ENCODE assay signal across 8 cellular contexts in genomic region chr12:53223391-53224267, GRCh38. TPM values are rescaled to one million over a fixed set of nuclear protein-coding genes. Genes with fewer than 3 reads are reported as not detected.
DNase-seq lines count a peak whose midpoint lies in the region; ATAC-seq and TF ChIP-seq lines count a peak whose summit lies in the region.

No MANE protein-coding gene starts in this region.

- DNase-seq in AG08396 (ENCODE audit: low spot score) (peak; percentile 55), Panc1 (ENCODE audit: low read depth, low spot score) (no peak), dedifferentiated amniotic fluid mesenchymal stem cell (ENCODE audit: extremely low spot score) (peak; percentile 52), COLO668 (lab: John Stamatoyannopoulos, UW; ENCODE audit: unreplicated experiment) (no peak)

- peak overlapping the region; percentile 88 for H3K27ac ChIP-seq in Panc1 (ENCODE audit: low read length)
- H3K27ac ChIP-seq in muscle layer of colon (ENCODE audit: low read depth, low read length), result peak overlapping the region; percentile 100

- H3K4me3 ChIP-seq in Panc1 (ENCODE audit: low read depth in 2 of 2, low read length in 2 of 2) (no peak overlapping the region), muscle layer of colon (ENCODE audit: low read depth in 1 of 2, low read length in 2 of 2) (peak overlapping the region in 1 of 2 donors; percentile 16)

- intact Hi-C loops in Panc1 (cut with micrococcal nuclease; ENCODE audit: unreplicated experiment), result no loop called here

- POLR2A ChIA-PET in Panc1 (lab: Charles Lee), result interaction anchor here (0.6 kb wide), 3 partner anchors 21 to 1246 kb away, joined by 5 to 10 read pairs (median 5); no protein-coding TSS in a partner anchor

- in situ Hi-C loops in Panc1 (cut with HindIII; ENCODE audit: low pct_unique_long_range_greater_than_20kb, low sequenced_read_pairs), result no loop called here

- H3K36me3 ChIP-seq in Panc1 (ENCODE audit: control insufficient read depth, insufficient read depth, low read length), result no peaks in the 10 kb centered on the region
- peaks cover 10% of the 10 kb centered on the region for H3K36me3 ChIP-seq in muscle layer of colon (ENCODE audit: insufficient read depth, low read length)

- H3K9ac ChIP-seq in muscle layer of colon (ENCODE audit: low read length), result peak overlapping the region; percentile 39

- CTCF ChIA-PET in Panc1 (lab: Charles Lee), result interaction anchor here (0.6 kb wide), 2 partner anchors 55 to 122 kb away, joined by 3 to 4 read pairs; no protein-coding TSS in a partner anchor

- H3K9me3 ChIP-seq in Panc1 (ENCODE audit: control insufficient read depth, insufficient read depth, low read depth, low read length), result no peaks in the 10 kb centered on the region
- H3K9me3 ChIP-seq in muscle layer of colon (ENCODE audit: low read length), result no peaks in the 10 kb centered on the region

- no peak for TF ChIP-seq CTCF in Panc1 (IDR thresholded peaks at IDR 0.05)

- BruUV-seq in Panc1 (replicated peaks; lab: Mats Ljungman, UMichigan), result no TSS peak

- no peaks in the 10 kb centered on the region for H3K27me3 ChIP-seq in Panc1 (ENCODE audit: control insufficient read depth, insufficient read depth, low read length)
- no peaks in the 10 kb centered on the region for H3K27me3 ChIP-seq in muscle layer of colon (ENCODE audit: control insufficient read depth in 1 of 2, insufficient read depth in 2 of 2, low read length in 2 of 2)

- ATAC-seq in Panc1 (no peak), HG03045 (IDR thresholded peaks at IDR 0.05; ENCODE audit: unreplicated experiment) (no peak), GM18868 (IDR thresholded peaks at IDR 0.05; ENCODE audit: unreplicated experiment) (no peak), GM21367 (IDR thresholded peaks at IDR 0.05; ENCODE audit: unreplicated experiment) (no peak)

- H3K4me1 ChIP-seq in Panc1 (ENCODE audit: control insufficient read depth, insufficient read depth, low read length) (peaks cover 34% of the 10 kb centered on the region), muscle layer of colon (ENCODE audit: insufficient read depth, low read length) (peaks cover 42% of the 10 kb centered on the region)

RNA-seq across cellular contexts. Expression of gene RARG, which starts 8.4 kb away (rescaled TPM):
- 41.2 TPM for total RNA-seq in Panc1 (2021; ENCODE audit: unreplicated experiment)
- 40.7 TPM for polyA plus RNA-seq in Panc1 (2012; ENCODE audit: insufficient read length)

RNA-seq across cellular contexts. Expression of gene ITGB7, which starts 16.6 kb away (rescaled TPM):
- 0.98 TPM for total RNA-seq in Panc1 (2021; ENCODE audit: unreplicated experiment)
- polyA plus RNA-seq in Panc1 (2012; ENCODE audit: insufficient read length), result not detected

RNA-seq across cellular contexts. Expression of gene CSAD, which starts 42.9 kb away (rescaled TPM):
- 15.4 TPM for total RNA-seq in Panc1 (2021; ENCODE audit: unreplicated experiment)
- polyA plus RNA-seq in Panc1 (2012; ENCODE audit: insufficient read length), result 12.5 TPM

RNA-seq across cellular contexts. Expression of gene ZNF740, which starts 43.1 kb away (rescaled TPM):
- total RNA-seq in Panc1 (2021; ENCODE audit: unreplicated experiment), result 46.8 TPM
- polyA plus RNA-seq in Panc1 (2012; ENCODE audit: insufficient read length), result 29.9 TPM

RNA-seq across cellular contexts. Expression of gene ESPL1, which starts 44.5 kb away (rescaled TPM):
- total RNA-seq in Panc1 (2021; ENCODE audit: unreplicated experiment), result 54.6 TPM
- 13.7 TPM for polyA plus RNA-seq in Panc1 (2012; ENCODE audit: insufficient read length)

Comparison
In these comparisons a context has a peak if more than half of its experiments do, and no peak if none do; other contexts are left out.
1. DNase-seq: peak in AG08396 (single experiment) and dedifferentiated amniotic fluid mesenchymal stem cell (single experiment); none in Panc1 (single experiment) and COLO668 (single experiment).